ENCODE assay signal across 8 cellular contexts in genomic region chr15:85541744-85542143, GRCh38.
DNase-seq lines count a peak whose midpoint lies in the region; ATAC-seq and TF ChIP-seq lines count a peak whose summit lies in the region.

No MANE protein-coding gene starts in this region.

- H3K27ac Mint-ChIP-seq in activated T-helper 17 cell treated with anti-CD3 and anti-CD28 coated beads, Interleukin-2, amount 50 U/mL, for 72 hours: peak overlapping the region; percentile 74

- ATAC-seq in HG03060 (IDR thresholded peaks at IDR 0.05; ENCODE audit: low read depth, unreplicated experiment): peak; percentile 36
- peak; percentile 83 for ATAC-seq in activated T-helper 17 cell treated with anti-CD3 and anti-CD28 coated beads, Interleukin-2, amount 50 U/mL, for 72 hours (replicated peaks)

- H3K4me1 Mint-ChIP-seq in activated T-helper 17 cell treated with anti-CD3 and anti-CD28 coated beads, Interleukin-2, amount 50 U/mL, for 72 hours: peaks cover 54% of the 10 kb centered on the region

- no peaks in the 10 kb centered on the region for H3K27me3 ChIP-seq in transverse colon

- peak overlapping the region; percentile 50 for H3K4me3 Mint-ChIP-seq in activated T-helper 17 cell treated with anti-CD3 and anti-CD28 coated beads, Interleukin-2, amount 50 U/mL, for 72 hours

- no peaks in the 10 kb centered on the region for H3K9me3 Mint-ChIP-seq in activated T-helper 17 cell treated with anti-CD3 and anti-CD28 coated beads, Interleukin-2, amount 50 U/mL, for 72 hours

- peak; percentile 39 for DNase-seq in stimulated activated CD4-positive, alpha-beta T cell treated with anti-CD3 and anti-CD28 coated beads, Interleukin-15, amount 100 ng/mL, for 24 hours
- no peak for DNase-seq in stimulated activated CD4-positive, alpha-beta T cell treated with anti-CD3 and anti-CD28 coated beads, Interleukin-12 subunit alpha, Interleukin-12 subunit beta, amount 100 ng/mL, for 4 hours
- DNase-seq in transverse colon (no peak), NCI-H2196 treated with DMSO at 0.1 percent for 48 hours (lab: John Stamatoyannopoulos, UW; ENCODE audit: unreplicated experiment) (no peak), NK-92 (lab: John Stamatoyannopoulos, UW; ENCODE audit: unreplicated experiment) (no peak), NOMO-1 treated with dmso at 0.1 percent for 144 hours (lab: John Stamatoyannopoulos, UW; ENCODE audit: unreplicated experiment) (no peak)

- TF ChIP-seq POLR2A in transverse colon (IDR thresholded peaks at IDR 0.05): no peak

- TF ChIP-seq EP300 in transverse colon (IDR thresholded peaks at IDR 0.05; ENCODE audit: low read depth): no peak

- H3K4me1 ChIP-seq in transverse colon: peaks cover 23 to 76% (median 43%) of the 10 kb centered on the region in 4 donors

- TF ChIP-seq CTCF in transverse colon (IDR thresholded peaks at IDR 0.05): no peak

- H3K27ac ChIP-seq in transverse colon: peak overlapping the region in 3 of 4 donors; percentile 75 to 89 (median 83)

- no peaks in the 10 kb centered on the region for H3K27me3 Mint-ChIP-seq in activated T-helper 17 cell treated with anti-CD3 and anti-CD28 coated beads, Interleukin-2, amount 50 U/mL, for 72 hours

- 43 to 45% methylated on average over 1 of the region's 1 CpG for WGBS in transverse colon (ENCODE audit: low coverage in 1 of 2), 2 donors

- H3K36me3 Mint-ChIP-seq in activated T-helper 17 cell treated with anti-CD3 and anti-CD28 coated beads, Interleukin-2, amount 50 U/mL, for 72 hours (ENCODE audit: low read depth): peaks cover 35% of the 10 kb centered on the region

- H3K9me3 ChIP-seq in transverse colon: no peaks in the 10 kb centered on the region

- no peaks in the 10 kb centered on the region for H3K36me3 ChIP-seq in transverse colon

- in situ Hi-C loops in transverse colon (cut with MboI; ENCODE audit: low pct_ligation_motif_present in 1 of 4, low pct_unique_long_range_greater_than_20kb in 1 of 4, low sequenced_read_pairs in 3 of 4): no loop called here

- H3K4me3 ChIP-seq in transverse colon: no peak overlapping the region

- intact Hi-C loops in transverse colon (cut with DNase I; ENCODE audit: low total_unique reads): no loop called here
